In genomic region chr12:45886685-45887084, GRCh38 we compare ENCODE assay signal across 34 cellular contexts.
"Had no signal": no experiment of that assay in that cellular context is flagged by ENCODE, and none has a peak within 500 bp of the region (broad histone marks: within the 10 kb centered on the region; RNA-seq: fewer than 3 reads in every experiment).

No MANE protein-coding gene starts in this region.

- H3K4me3 ChIP-seq: adrenal gland, body of pancreas, breast epithelium had no signal

- H3K9me3 Mint-ChIP-seq: activated T-cell treated with anti-CD3 and anti-CD28 coated beads, Interleukin-2, amount 50 U/mL, for 4 hours; activated T-helper 17 cell treated with anti-CD3 and anti-CD28 coated beads, Interleukin-2, amount 50 U/mL, for 72 hours had no signal

- H3K27ac Mint-ChIP-seq: activated B cell treated with CpG ODN at 0.5 μM for 24 hours; activated CD4-positive, alpha-beta memory T cell treated with anti-CD3 and anti-CD28 coated beads for 36 hours; activated CD4-positive, alpha-beta T cell treated with anti-CD3 and anti-CD28 coated beads, Interleukin-2, amount 10 ng/mL, durations not matched to agents 24 days and 14 days; activated CD8-positive, alpha-beta T cell treated with anti-CD3 and anti-CD28 coated beads for 36 hours; activated naive CD4-positive, alpha-beta T cell treated with anti-CD3 and anti-CD28 coated beads for 36 hours; activated naive CD4-positive, alpha-beta T cell treated with anti-CD3 and anti-CD28 coated beads, Interleukin-2, amount 50 U/mL, for 72 hours; activated naive CD8-positive, alpha-beta T cell treated with anti-CD3 and anti-CD28 coated beads for 36 hours; activated T-helper 1 cell treated with anti-CD3 and anti-CD28 coated beads, Interleukin-12 subunit alpha, Interleukin-12 subunit beta, Interleukin-2, Interleukin-4 antibody, amounts not matched to agents 30 ng/mL and 10 ng/mL and 1 ng/mL, durations not matched to agents 14 hours and 24 hours and 36 hours; T-helper 1 cell treated with Interleukin-12 subunit alpha and Interleukin-12 subunit beta and Interleukin-4 antibody, amounts not matched to agents 30 μg/mL and 1 μg/mL, for 36 hours; T-helper 2 cell treated with Interferon-gamma antibody and Interleukin-4, amounts not matched to agents 5 μg/mL and 100 μg/mL, for 36 hours had no signal

- H3K4me3 Mint-ChIP-seq: activated B cell treated with CpG ODN at 0.5 μM for 24 hours; activated CD4-positive, alpha-beta memory T cell treated with anti-CD3 and anti-CD28 coated beads for 36 hours; activated CD4-positive, alpha-beta T cell treated with anti-CD3 and anti-CD28 coated beads, Interleukin-2, amount 10 ng/mL, durations not matched to agents 24 days and 14 days; activated CD8-positive, alpha-beta T cell treated with anti-CD3 and anti-CD28 coated beads for 36 hours; activated naive CD4-positive, alpha-beta T cell treated with anti-CD3 and anti-CD28 coated beads for 36 hours; activated naive CD8-positive, alpha-beta T cell treated with anti-CD3 and anti-CD28 coated beads for 36 hours; activated T-cell treated with anti-CD3 and anti-CD28 coated beads, Interleukin-2, amount 50 U/mL, for 4 hours; activated T-cell treated with anti-CD3 and anti-CD28 coated beads, Interleukin-2, amount 50 U/mL, for 72 hours; activated T-helper 1 cell treated with anti-CD3 and anti-CD28 coated beads, Interleukin-12 subunit alpha, Interleukin-12 subunit beta, Interleukin-2, Interleukin-4 antibody, amounts not matched to agents 30 ng/mL and 10 ng/mL and 1 ng/mL, durations not matched to agents 14 hours and 24 hours and 36 hours; activated T-helper 17 cell treated with anti-CD3 and anti-CD28 coated beads, Interleukin-2, amount 50 U/mL, for 72 hours; T-helper 1 cell treated with Interleukin-12 subunit alpha and Interleukin-12 subunit beta and Interleukin-4 antibody, amounts not matched to agents 30 μg/mL and 1 μg/mL, for 36 hours; T-helper 2 cell treated with Interferon-gamma antibody and Interleukin-4, amounts not matched to agents 5 μg/mL and 100 μg/mL, for 36 hours had no signal

- H3K4me1 ChIP-seq: adrenal gland, body of pancreas, breast epithelium had no signal

- H3K27me3 Mint-ChIP-seq: activated B cell treated with CpG ODN at 0.5 μM for 24 hours; activated CD4-positive, alpha-beta memory T cell treated with anti-CD3 and anti-CD28 coated beads for 36 hours; activated CD4-positive, alpha-beta T cell treated with anti-CD3 and anti-CD28 coated beads, Interleukin-2, amount 10 ng/mL, durations not matched to agents 24 days and 14 days; activated CD8-positive, alpha-beta T cell treated with anti-CD3 and anti-CD28 coated beads for 36 hours; activated naive CD8-positive, alpha-beta T cell treated with anti-CD3 and anti-CD28 coated beads for 36 hours; activated T-helper 17 cell treated with anti-CD3 and anti-CD28 coated beads, Interleukin-2, amount 50 U/mL, for 72 hours had no signal

- H3K27me3 ChIP-seq: adrenal gland, body of pancreas, brain microvascular endothelial cell, breast epithelium had no signal

- H3K4me1 Mint-ChIP-seq: activated B cell treated with CpG ODN at 0.5 μM for 24 hours had no signal

- DNase-seq: activated B cell treated with CpG ODN at 0.5 μM for 24 hours; activated CD4-positive, alpha-beta memory T cell treated with anti-CD3 and anti-CD28 coated beads for 36 hours; activated CD4-positive, alpha-beta T cell treated with anti-CD3 and anti-CD28 coated beads for 4 hours; activated CD4-positive, alpha-beta T cell treated with anti-CD3 and anti-CD28 coated beads, Interleukin-2, amount 10 ng/mL, durations not matched to agents 24 days and 14 days; activated CD4-positive, alpha-beta T cell treated with anti-CD3 and anti-CD28 coated beads, Interleukin-2, amount 50 U/mL, for 1 hour; activated CD4-positive, alpha-beta T cell treated with anti-CD3 and anti-CD28 coated beads, Interleukin-2, amount 50 U/mL, for 4 hours; activated CD4-positive, CD25-positive, alpha-beta regulatory T cell treated with anti-CD3 and anti-CD28 coated beads, Interleukin-2, amount 50 U/mL, for 72 hours; activated CD8-positive, alpha-beta memory T cell treated with anti-CD3 and anti-CD28 coated beads, Interleukin-2, amount 50 U/mL, for 4 hours; activated CD8-positive, alpha-beta T cell treated with anti-CD3 and anti-CD28 coated beads for 36 hours; activated effector memory CD4-positive, alpha-beta T cell treated with anti-CD3 and anti-CD28 coated beads, Interleukin-2, amount 50 U/mL, for 16 hours; activated gamma-delta T cell treated with Interleukin-2 at 50 U/mL for 16 hours; activated naive CD4-positive, alpha-beta T cell; activated naive CD4-positive, alpha-beta T cell treated with anti-CD3 and anti-CD28 coated beads for 36 hours; activated naive CD4-positive, alpha-beta T cell treated with anti-CD3 and anti-CD28 coated beads, Interleukin-2, amount 50 U/mL, for 16 hours; activated naive CD8-positive, alpha-beta T cell treated with anti-CD3 and anti-CD28 coated beads for 36 hours; activated T-cell treated with anti-CD3 and anti-CD28 coated beads for 4 hours; activated T-cell treated with anti-CD3 and anti-CD28 coated beads, Interleukin-2, amount 50 U/mL, for 1 hour; activated T-cell treated with anti-CD3 and anti-CD28 coated beads, Interleukin-2, amount 50 U/mL, for 4 hours; activated T-cell treated with anti-CD3 and anti-CD28 coated beads, Interleukin-2, amount 50 U/mL, for 72 hours; adrenal gland; amniotic stem cell; aorta; body of pancreas; brain microvascular endothelial cell; central memory CD4-positive, alpha-beta T cell; T-helper 2 cell; T-helper 9 cell had no signal

- H3K36me3 ChIP-seq: adrenal gland, breast epithelium had no signal

- ATAC-seq: activated CD8-positive, alpha-beta T cell treated with anti-CD3 and anti-CD28 coated beads for 36 hours; activated naive CD4-positive, alpha-beta T cell treated with anti-CD3 and anti-CD28 coated beads, Interleukin-2, amount 50 U/mL, for 72 hours; activated T-cell treated with anti-CD3 and anti-CD28 coated beads, Interleukin-2, amount 50 U/mL, for 4 hours; activated T-cell treated with anti-CD3 and anti-CD28 coated beads, Interleukin-2, amount 50 U/mL, for 72 hours; activated T-helper 17 cell treated with anti-CD3 and anti-CD28 coated beads, Interleukin-2, amount 50 U/mL, for 72 hours; body of pancreas had no signal

- H3K27ac ChIP-seq: adrenal gland, body of pancreas, brain microvascular endothelial cell, breast epithelium, VCaP had no signal
